ENCODE assay signal across 32 cellular contexts in genomic region chr18:70892381-70892780, GRCh38.
"Had no signal": no experiment of that assay in that cellular context is flagged by ENCODE, and none has a peak within 500 bp of the region (broad histone marks: within the 10 kb centered on the region; RNA-seq: fewer than 3 reads in every experiment).

No MANE protein-coding gene starts in this region.

- H3K4me1 Mint-ChIP-seq: naive thymus-derived CD8-positive, alpha-beta T cell; nephron progenitor cell; neural crest cell; stimulated activated memory B cell treated with anti-CD40 and anti-IgM and Interleukin-4, amounts not matched to agents 10 μg/mL and 1 μg/mL and 100 μg/mL, for 72 hours; stimulated activated naive CD8-positive, alpha-beta T cell treated with anti-CD3 and anti-CD28 coated beads, Interleukin-15, amount 100 ng/mL, for 72 hours had no signal

- H3K4me3 Mint-ChIP-seq: naive thymus-derived CD8-positive, alpha-beta T cell; natural killer cell treated with Interleukin-12 subunit alpha and Interleukin-12 subunit beta and Interleukin-15 and Interleukin-18, amount 100 ng/mL, for 72 hours; nephron progenitor cell; neural crest cell; stimulated activated memory B cell treated with anti-CD40 and anti-IgM and Interleukin-4, amounts not matched to agents 10 μg/mL and 1 μg/mL and 100 μg/mL, for 72 hours; stimulated activated naive CD8-positive, alpha-beta T cell treated with anti-CD3 and anti-CD28 coated beads, Interleukin-15, amount 100 ng/mL, for 72 hours; type B pancreatic cell had no signal

- H3K9me3 Mint-ChIP-seq: nephron progenitor cell, neural crest cell, type B pancreatic cell had no signal

- H3K27ac ChIP-seq: neutrophil, parathyroid adenoma, psoas muscle, right lobe of liver, sigmoid colon, spleen, suprapubic skin, testis, tibial artery, transverse colon, upper lobe of right lung, uterus had no signal

- H3K27ac Mint-ChIP-seq: natural killer cell treated with Interleukin-12 subunit alpha and Interleukin-12 subunit beta and Interleukin-15 and Interleukin-18, amount 100 ng/mL, for 72 hours; nephron progenitor cell; progenitor cell of endocrine pancreas; stimulated activated memory B cell treated with anti-CD40 and anti-IgM and Interleukin-4, amounts not matched to agents 10 μg/mL and 1 μg/mL and 100 μg/mL, for 72 hours; stimulated activated naive CD8-positive, alpha-beta T cell treated with anti-CD3 and anti-CD28 coated beads, Interleukin-15, amount 100 ng/mL, for 72 hours; type B pancreatic cell had no signal

- H3K4me3 ChIP-seq: psoas muscle, right lobe of liver, sigmoid colon, smooth muscle cell, spleen, suprapubic skin, testis, tibial artery, transverse colon, upper lobe of right lung, uterus had no signal

- H3K27me3 ChIP-seq: neutrophil, right lobe of liver, sigmoid colon, spleen, suprapubic skin, testis, tibial artery, transverse colon, upper lobe of right lung, uterus had no signal

- DNase-seq: naive thymus-derived CD8-positive, alpha-beta T cell; nephron progenitor cell; nucleus accumbens; posterior cingulate gyrus; psoas muscle; right cardiac atrium; right lobe of liver; sigmoid colon; spleen; stimulated activated CD4-positive, alpha-beta T cell treated with anti-CD3 and anti-CD28 coated beads, Interleukin-12 subunit alpha, Interleukin-12 subunit beta, amount 100 ng/mL, for 4 hours; stimulated activated CD4-positive, alpha-beta T cell treated with anti-CD3 and anti-CD28 coated beads, Interleukin-1b, Interleukin-23, amount 100 ng/mL, for 48 hours; stimulated activated CD4-positive, alpha-beta T cell treated with anti-CD3 and anti-CD28 coated beads, Interleukin-4, amount 100 ng/mL, for 1 hour; stimulated activated CD4-positive, alpha-beta T cell treated with anti-CD3 and anti-CD28 coated beads, Interleukin-4, amount 100 ng/mL, for 4 hours; stimulated activated CD8-positive, alpha-beta memory T cell treated with anti-CD3 and anti-CD28 coated beads, Interleukin-4, amount 100 ng/mL, for 48 hours; stimulated activated naive CD4-positive, alpha-beta T cell; stimulated activated naive CD8-positive, alpha-beta T cell treated with anti-CD3 and anti-CD28 coated beads, Interleukin-15, amount 100 ng/mL, for 72 hours; stimulated activated naive CD8-positive, alpha-beta T cell treated with anti-CD3 and anti-CD28 coated beads, Interleukin-15, Interleukin-2, amounts not matched to agents 100 U/mL and 50 U/mL, for 24 hours; substantia nigra; testis; tibial artery; transverse colon; upper lobe of right lung; uterus had no signal

- H3K36me3 ChIP-seq: neutrophil, right lobe of liver, sigmoid colon, spleen, suprapubic skin, tibial artery, transverse colon, upper lobe of right lung, uterus had no signal

- H3K36me3 Mint-ChIP-seq: natural killer cell treated with Interleukin-12 subunit alpha and Interleukin-12 subunit beta and Interleukin-15 and Interleukin-18, amount 100 ng/mL, for 72 hours; stimulated activated memory B cell treated with anti-CD40 and anti-IgM and Interleukin-4, amounts not matched to agents 10 μg/mL and 1 μg/mL and 100 μg/mL, for 72 hours; type B pancreatic cell had no signal

- H3K4me1 ChIP-seq: parathyroid adenoma, psoas muscle, right lobe of liver, sigmoid colon, spleen, suprapubic skin, testis, tibial artery, transverse colon, upper lobe of right lung, uterus had no signal

- H3K9me3 ChIP-seq: neutrophil, psoas muscle, right lobe of liver, sigmoid colon, suprapubic skin, testis, tibial artery, transverse colon, upper lobe of right lung, uterus had no signal

- H3K27me3 Mint-ChIP-seq: naive thymus-derived CD8-positive, alpha-beta T cell; natural killer cell treated with Interleukin-12 subunit alpha and Interleukin-12 subunit beta and Interleukin-15 and Interleukin-18, amount 100 ng/mL, for 72 hours; progenitor cell of endocrine pancreas; stimulated activated memory B cell treated with anti-CD40 and anti-IgM and Interleukin-4, amounts not matched to agents 10 μg/mL and 1 μg/mL and 100 μg/mL, for 72 hours; stimulated activated naive CD8-positive, alpha-beta T cell treated with anti-CD3 and anti-CD28 coated beads, Interleukin-15, amount 100 ng/mL, for 72 hours; type B pancreatic cell had no signal

- ATAC-seq: naive thymus-derived CD8-positive, alpha-beta T cell; natural killer cell treated with Interleukin-12 subunit alpha and Interleukin-12 subunit beta and Interleukin-15 and Interleukin-18, amount 100 ng/mL, for 72 hours; psoas muscle; right cardiac atrium; right lobe of liver; stimulated activated memory B cell treated with anti-CD40 and anti-IgM and Interleukin-4, amounts not matched to agents 10 μg/mL and 1 μg/mL and 100 μg/mL, for 72 hours; stimulated activated naive CD8-positive, alpha-beta T cell treated with anti-CD3 and anti-CD28 coated beads, Interleukin-15, amount 100 ng/mL, for 72 hours; stimulated activated naive CD8-positive, alpha-beta T cell treated with anti-CD3 and anti-CD28 coated beads, Interleukin-15, Interleukin-2, amounts not matched to agents 100 U/mL and 50 U/mL, for 24 hours; upper lobe of right lung had no signal
